Comparison of ENCODE assay signal across 13 cellular contexts in the genomic region with DNA sequence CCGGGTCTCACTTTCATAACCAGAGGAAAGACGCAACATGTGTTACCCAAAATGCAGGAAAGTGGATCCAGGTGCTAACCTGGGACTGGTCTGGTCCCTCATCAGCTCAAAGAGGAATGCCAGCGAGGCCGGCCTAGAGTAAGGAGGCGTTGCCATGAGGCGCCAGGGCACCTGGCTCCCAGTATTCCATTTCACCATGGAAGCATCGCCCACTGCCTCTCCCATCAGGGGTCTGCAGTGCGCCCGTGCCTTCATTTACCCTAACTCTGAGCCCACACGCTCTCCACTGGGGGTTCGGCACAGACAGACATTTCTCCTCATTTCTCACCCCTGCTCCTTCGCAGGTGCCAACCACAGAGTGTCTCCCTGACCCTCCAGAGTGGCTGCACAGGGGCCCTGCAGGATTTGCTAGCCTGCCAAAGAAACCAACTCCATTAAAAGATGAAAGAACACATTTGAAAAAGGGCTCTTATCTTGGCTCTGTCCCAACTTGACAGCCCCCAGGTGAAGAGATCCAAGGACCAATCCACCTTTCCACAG.
DNase-seq lines count a peak whose midpoint lies in the region; ATAC-seq and TF ChIP-seq lines count a peak whose summit lies in the region.
"Had no signal": no experiment of that assay in that cellular context is flagged by ENCODE, and none has a peak within 500 bp of the region (broad histone marks: within the 10 kb centered on the region; RNA-seq: fewer than 3 reads in every experiment).

No MANE protein-coding gene starts in this region.

- peak overlapping the region in 1 of 2 experiments; percentile 70 for H3K23ac ChIP-seq in mesenchymal stem cell (ENCODE audit: low read length in 2 of 2)

- H3K14ac ChIP-seq in mesenchymal stem cell (ENCODE audit: low read length in 2 of 2), result peak overlapping the region in 1 of 2 experiments; percentile 61

- peak overlapping the region; percentile 26 for H2BK5ac ChIP-seq in mesenchymal stem cell (ENCODE audit: low read depth, low read length, poor library complexity, severe bottlenecking)

- peak overlapping the region; percentile 75 to 98 for H2BK12ac ChIP-seq in mesenchymal stem cell (ENCODE audit: low read length in 2 of 2)

- H3K18ac ChIP-seq in mesenchymal stem cell (ENCODE audit: low read depth in 1 of 2, low read length in 2 of 2), result peak overlapping the region; percentile 68 to 81

- H3K36me3 ChIP-seq in KMS-11 (ENCODE audit: insufficient read depth), result no peaks in the 10 kb centered on the region
- no peaks in the 10 kb centered on the region for H3K36me3 ChIP-seq in ascending aorta
- H3K36me3 ChIP-seq in mesenchymal stem cell (ENCODE audit: control insufficient read depth in 1 of 2, insufficient read depth in 2 of 2, low read depth in 1 of 2, low read length in 2 of 2), result peaks cover 8 to 12% of the 10 kb centered on the region in 2 experiments

- H3K27me3 ChIP-seq in KMS-11 (ENCODE audit: insufficient read depth, low read depth) (no peaks in the 10 kb centered on the region), ascending aorta (no peaks in the 10 kb centered on the region), mesenchymal stem cell (ENCODE audit: control insufficient read depth in 1 of 2, insufficient read depth in 1 of 2, low read length in 2 of 2) (no peaks in the 10 kb centered on the region)

- peak overlapping the region; percentile 70 for H2AK5ac ChIP-seq in mesenchymal stem cell (ENCODE audit: low read length, severe bottlenecking)

- no peaks in the 10 kb centered on the region for H3K79me2 ChIP-seq in KMS-11 (ENCODE audit: insufficient read depth, low read depth)

- H3K27ac ChIP-seq in KMS-11 (peak overlapping the region; percentile 71; the same call in 1 of the 2 replicates), ascending aorta (peak overlapping the region; percentile 57 to 62), mesenchymal stem cell (ENCODE audit: low read length, poor library complexity, severe bottlenecking) (peak overlapping the region; percentile 89), temporal lobe (ENCODE audit: low read depth, low read length) (peak overlapping the region; percentile 4)

- peak overlapping the region; percentile 39 for H4K8ac ChIP-seq in mesenchymal stem cell (ENCODE audit: low read length)

- peak overlapping the region; percentile 49; the same call in 1 of the 2 replicates for H3K9ac ChIP-seq in KMS-11
- peak overlapping the region; percentile 71 for H3K9ac ChIP-seq in mesenchymal stem cell (ENCODE audit: low read length)

- intact Hi-C loops in ascending aorta (cut with DNase I), result no loop called here

- 90% methylated on average over 12 of the region's 12 CpGs for WGBS in mesenchymal stem cell

- DNase-seq in ascending aorta (ENCODE audit: low spot score in 2 of 2), result no peak
- DNase-seq in mesenchymal stem cell, result no peak
- DNase-seq in NCI-H345 (lab: John Stamatoyannopoulos, UW), result no peak
- no peak for DNase-seq in NCI-H748 (lab: John Stamatoyannopoulos, UW; ENCODE audit: unreplicated experiment)
- DNase-seq: activated CD4-positive, alpha-beta T cell treated with anti-CD3 and anti-CD28 coated beads for 4 hours; DMS153; glutamatergic neuron; NCI-H446 treated with DMSO at 0.1 percent for 48 hours; stimulated activated CD4-positive, alpha-beta T cell treated with anti-CD3 and anti-CD28 coated beads, Interleukin-12 subunit alpha, Interleukin-12 subunit beta, amount 100 ng/mL, for 4 hours had no signal

- no peaks in the 10 kb centered on the region for H4K20me1 ChIP-seq in KMS-11 (ENCODE audit: insufficient read depth)

- H2BK120ac ChIP-seq in mesenchymal stem cell (ENCODE audit: low read depth, low read length), result peak overlapping the region; percentile 99

- H4K91ac ChIP-seq in mesenchymal stem cell (ENCODE audit: low read length), result peak overlapping the region; percentile 98

- TF ChIP-seq CTCF in KMS-11 (conservative IDR thresholded peaks at IDR 0.05; ENCODE audit: low read depth, low read length) (no peak), ascending aorta (IDR thresholded peaks at IDR 0.05) (no peak)

- no peak for ATAC-seq in GM21360 (IDR thresholded peaks at IDR 0.05; ENCODE audit: unreplicated experiment)
- ATAC-seq in GM18867 (IDR thresholded peaks at IDR 0.05; ENCODE audit: unreplicated experiment), result no peak

- H3K4ac ChIP-seq in mesenchymal stem cell (ENCODE audit: low read depth in 1 of 2, low read length in 2 of 2), result peak overlapping the region; percentile 77 to 92

- H3K79me1 ChIP-seq in mesenchymal stem cell (replicated peaks; ENCODE audit: low read length, poor library complexity, severe bottlenecking), result peaks cover 30% of the 10 kb centered on the region

- H2AFZ ChIP-seq in KMS-11 (ENCODE audit: low read depth) (peak overlapping the region; percentile 77; the same call in 1 of the 2 replicates), mesenchymal stem cell (ENCODE audit: low read depth, low read length) (no peak overlapping the region)

- peaks cover 52% of the 10 kb centered on the region for H3K4me1 ChIP-seq in KMS-11 (ENCODE audit: low read depth, poor library complexity, severe bottlenecking)
- H3K4me1 ChIP-seq in ascending aorta, result peaks cover 5 to 63% of the 10 kb centered on the region in 2 donors
- H3K4me1 ChIP-seq in mesenchymal stem cell (ENCODE audit: control insufficient read depth, insufficient read depth, low read depth, low read length), result peaks cover 53% of the 10 kb centered on the region

- H2BK15ac ChIP-seq in mesenchymal stem cell (ENCODE audit: low read depth, poor library complexity, severe bottlenecking), result peak overlapping the region; percentile 93

- H3K9me3 ChIP-seq in ascending aorta (no peaks in the 10 kb centered on the region), mesenchymal stem cell (ENCODE audit: control insufficient read depth, low read length) (no peaks in the 10 kb centered on the region)

- H3K4me3 ChIP-seq in KMS-11 (IDR thresholded peaks at IDR 0.05; ENCODE audit: insufficient read depth, low read depth, low read length) (peak overlapping the region; percentile 63), ascending aorta (no peak overlapping the region), mesenchymal stem cell (ENCODE audit: insufficient read depth in 1 of 2, low read depth in 1 of 2, low read length in 2 of 2) (peak overlapping the region in 1 of 2 experiments; percentile 52)

- H3K4me2 ChIP-seq in KMS-11 (peak overlapping the region; percentile 75), mesenchymal stem cell (ENCODE audit: low read length, poor library complexity, severe bottlenecking) (no peak overlapping the region)

Comparison
In these comparisons a context has a peak if more than half of its experiments do, and no peak if none do; other contexts are left out.
1. H3K27ac ChIP-seq: peak in every context shown above with its lines; median percentile 89 in mesenchymal stem cell; 71 in KMS-11; 60 in ascending aorta; 4 in temporal lobe.